ENCODE assay signal across 1 cellular context in the genomic region with DNA sequence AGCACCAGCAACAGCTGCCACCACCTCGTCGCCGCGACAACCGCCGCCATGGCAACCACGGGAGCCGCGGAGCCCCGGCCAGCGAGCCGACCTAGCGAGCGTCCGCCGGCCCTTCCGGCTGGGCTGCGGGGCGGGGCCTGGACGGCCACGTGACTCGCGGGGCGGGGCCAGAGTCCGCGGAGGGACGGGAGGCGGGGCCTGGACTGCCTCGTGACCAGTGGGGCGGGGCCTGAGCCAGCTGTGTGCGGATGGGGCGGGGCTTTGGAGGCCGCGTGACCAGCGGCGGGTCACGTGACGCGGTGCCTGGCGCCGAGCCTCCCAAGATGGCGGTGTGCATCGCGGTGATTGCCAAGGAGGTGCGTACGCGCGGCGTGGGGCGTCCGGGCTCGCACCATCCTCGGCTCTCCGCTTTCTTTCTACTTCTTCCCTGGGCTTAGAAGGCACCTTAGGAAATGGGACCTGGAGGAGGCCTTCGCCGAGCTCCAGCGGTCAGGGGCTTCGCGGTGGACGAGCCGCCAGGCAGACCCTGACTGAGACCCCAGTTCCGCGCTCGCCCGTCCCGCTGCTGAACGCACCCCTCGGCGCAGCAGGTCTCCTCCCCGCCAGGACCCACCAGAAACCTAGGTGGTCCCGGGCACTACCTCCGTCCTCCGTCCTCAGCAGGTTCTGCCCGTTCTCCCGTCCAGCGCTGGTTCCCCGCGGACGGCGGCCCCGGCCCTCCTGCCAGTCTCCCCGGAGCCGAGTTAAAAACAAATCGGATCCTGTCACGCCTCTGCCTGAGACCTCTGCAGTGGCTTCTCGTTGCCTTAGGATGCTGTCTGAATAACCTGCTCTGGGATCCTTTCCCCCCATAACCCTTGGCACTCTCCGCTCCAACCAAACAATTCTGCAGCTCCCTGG.
TF ChIP-seq lines count a peak whose summit lies in the region.

A gene with protein sequence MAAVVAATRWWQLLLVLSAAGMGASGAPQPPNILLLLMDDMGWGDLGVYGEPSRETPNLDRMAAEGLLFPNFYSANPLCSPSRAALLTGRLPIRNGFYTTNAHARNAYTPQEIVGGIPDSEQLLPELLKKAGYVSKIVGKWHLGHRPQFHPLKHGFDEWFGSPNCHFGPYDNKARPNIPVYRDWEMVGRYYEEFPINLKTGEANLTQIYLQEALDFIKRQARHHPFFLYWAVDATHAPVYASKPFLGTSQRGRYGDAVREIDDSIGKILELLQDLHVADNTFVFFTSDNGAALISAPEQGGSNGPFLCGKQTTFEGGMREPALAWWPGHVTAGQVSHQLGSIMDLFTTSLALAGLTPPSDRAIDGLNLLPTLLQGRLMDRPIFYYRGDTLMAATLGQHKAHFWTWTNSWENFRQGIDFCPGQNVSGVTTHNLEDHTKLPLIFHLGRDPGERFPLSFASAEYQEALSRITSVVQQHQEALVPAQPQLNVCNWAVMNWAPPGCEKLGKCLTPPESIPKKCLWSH (minus strand): TSS at position 120 of the 900 bp plus-strand sequence. CDS start 70 bp downstream, at position 50.
A gene with protein sequence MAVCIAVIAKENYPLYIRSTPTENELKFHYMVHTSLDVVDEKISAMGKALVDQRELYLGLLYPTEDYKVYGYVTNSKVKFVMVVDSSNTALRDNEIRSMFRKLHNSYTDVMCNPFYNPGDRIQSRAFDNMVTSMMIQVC (plus strand): TSS at position 300 of the 900 bp plus-strand sequence. CDS start 24 bp downstream, at position 324.

TF ChIP-seq in A549, 52 proteins besides CTCF, POLR2A, EP300 and RAD21 (continued from another document):
- TF ChIP-seq NR3C1 (IDR thresholded peaks at IDR 0.05) (no peak), PHF8 (IDR thresholded peaks at IDR 0.05; ENCODE audit: borderline replicate concordance, low read depth) (peak; percentile 69; the same call in 1 of the 2 replicates), ZNF302 (CRISPR knock-in tag; IDR thresholded peaks at IDR 0.05) (no peak), KDM5A (IDR thresholded peaks at IDR 0.05) (peak; percentile 96), ZSCAN20 (CRISPR knock-in tag; IDR thresholded peaks at IDR 0.05) (no peak), JUN (IDR thresholded peaks at IDR 0.05) (peak; percentile 45 to 69; a peak in 2 of 5 replicates), HEYL (CRISPR knock-in tag; IDR thresholded peaks at IDR 0.05) (no peak), HDAC2 (IDR thresholded peaks at IDR 0.05) (0 out of 2 replicates have a peak, but pooled peaks have one; percentile 79), POLR2AphosphoS2 (conservative IDR thresholded peaks at IDR 0.05; ENCODE audit: low read length) (no peak), BHLHE40 (IDR thresholded peaks at IDR 0.05; ENCODE audit: low read depth, low read length) (peak; percentile 76), TFCP2L1 (CRISPR knock-in tag; IDR thresholded peaks at IDR 0.05) (0 out of 2 replicates have a peak, but pooled peaks have one; percentile 18)
- TF ChIP-seq, protein P1, sequence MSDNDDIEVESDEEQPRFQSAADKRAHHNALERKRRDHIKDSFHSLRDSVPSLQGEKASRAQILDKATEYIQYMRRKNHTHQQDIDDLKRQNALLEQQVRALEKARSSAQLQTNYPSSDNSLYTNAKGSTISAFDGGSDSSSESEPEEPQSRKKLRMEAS (IDR thresholded peaks at IDR 0.05), result peak; percentile 79
- TF ChIP-seq, protein P2, sequence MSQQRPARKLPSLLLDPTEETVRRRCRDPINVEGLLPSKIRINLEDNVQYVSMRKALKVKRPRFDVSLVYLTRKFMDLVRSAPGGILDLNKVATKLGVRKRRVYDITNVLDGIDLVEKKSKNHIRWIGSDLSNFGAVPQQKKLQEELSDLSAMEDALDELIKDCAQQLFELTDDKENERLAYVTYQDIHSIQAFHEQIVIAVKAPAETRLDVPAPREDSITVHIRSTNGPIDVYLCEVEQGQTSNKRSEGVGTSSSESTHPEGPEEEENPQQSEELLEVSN (IDR thresholded peaks at IDR 0.05; ENCODE audit: borderline replicate concordance, low read depth), result no peak
TF ChIP-seq in A549: peak in this region for 12.
